ENCODE assay signal across 26 cellular contexts in genomic region chr2:105139556-105140236, GRCh38.
"Had no signal": no experiment of that assay in that cellular context is flagged by ENCODE, and none has a peak within 500 bp of the region (broad histone marks: within the 10 kb centered on the region; RNA-seq: fewer than 3 reads in every experiment).

No MANE protein-coding gene starts in this region.

- H3K27ac ChIP-seq: breast epithelium, coronary artery, hepatocyte, thyroid gland, upper lobe of right lung, VCaP had no signal

- H3K27me3 ChIP-seq: thyroid gland had no signal

- H3K4me3 ChIP-seq: breast epithelium, coronary artery, hepatocyte, lung, thyroid gland, upper lobe of right lung had no signal

- H3K4me1 ChIP-seq: breast epithelium, upper lobe of right lung had no signal

- H2AFZ ChIP-seq: hepatocyte had no signal

- H3K4me2 ChIP-seq: hepatocyte had no signal

- H3K9me3 Mint-ChIP-seq: activated CD4-positive, alpha-beta T cell treated with anti-CD3 and anti-CD28 coated beads, Interleukin-2, amount 10 ng/mL, durations not matched to agents 7 days and 5 days; activated naive CD4-positive, alpha-beta T cell treated with anti-CD3 and anti-CD28 coated beads, Interleukin-2, amount 50 U/mL, for 72 hours; central memory CD8-positive, alpha-beta T cell; endodermal cell; immature natural killer cell; natural killer cell treated with Interleukin-12 subunit alpha and Interleukin-12 subunit beta and Interleukin-15 and Interleukin-18, amount 100 ng/mL, for 72 hours; T-cell; T-helper 2 cell treated with Interferon-gamma antibody and Interleukin-4, amounts not matched to agents 5 μg/mL and 100 μg/mL, for 36 hours had no signal

- H3K27ac Mint-ChIP-seq: activated CD4-positive, alpha-beta T cell treated with anti-CD3 and anti-CD28 coated beads, Interleukin-2, amount 10 ng/mL, durations not matched to agents 7 days and 5 days; activated CD8-positive, alpha-beta T cell treated with anti-CD3 and anti-CD28 coated beads, Interleukin-2, amount 10 ng/mL, durations not matched to agents 7 days and 5 days; activated naive CD4-positive, alpha-beta T cell treated with anti-CD3 and anti-CD28 coated beads, Interleukin-2, amount 50 U/mL, for 72 hours; endodermal cell; immature natural killer cell; natural killer cell treated with Interleukin-12 subunit alpha and Interleukin-12 subunit beta and Interleukin-15 and Interleukin-18, amount 100 ng/mL, for 72 hours; progenitor cell of endocrine pancreas; T-helper 2 cell treated with Interferon-gamma antibody and Interleukin-4, amounts not matched to agents 5 μg/mL and 100 μg/mL, for 36 hours had no signal

- H3K36me3 ChIP-seq: breast epithelium, thyroid gland, upper lobe of right lung had no signal

- ATAC-seq: activated CD8-positive, alpha-beta T cell treated with anti-CD3 and anti-CD28 coated beads, Interleukin-2, amount 10 ng/mL, durations not matched to agents 7 days and 5 days; activated naive CD4-positive, alpha-beta T cell treated with anti-CD3 and anti-CD28 coated beads, Interleukin-2, amount 50 U/mL, for 72 hours; left lobe of liver; natural killer cell treated with Interleukin-12 subunit alpha and Interleukin-12 subunit beta and Interleukin-15 and Interleukin-18, amount 100 ng/mL, for 72 hours; stimulated activated naive CD8-positive, alpha-beta T cell treated with anti-CD3 and anti-CD28 coated beads, Interleukin-15, Interleukin-2, amounts not matched to agents 100 U/mL and 50 U/mL, for 24 hours; T-cell; upper lobe of right lung had no signal

- H3K36me3 Mint-ChIP-seq: immature natural killer cell; natural killer cell treated with Interleukin-12 subunit alpha and Interleukin-12 subunit beta and Interleukin-15 and Interleukin-18, amount 100 ng/mL, for 72 hours; T-cell had no signal

- H3K4me3 Mint-ChIP-seq: activated CD4-positive, alpha-beta T cell treated with anti-CD3 and anti-CD28 coated beads, Interleukin-2, amount 10 ng/mL, durations not matched to agents 7 days and 5 days; activated CD8-positive, alpha-beta T cell treated with anti-CD3 and anti-CD28 coated beads, Interleukin-2, amount 10 ng/mL, durations not matched to agents 7 days and 5 days; central memory CD8-positive, alpha-beta T cell; endodermal cell; immature natural killer cell; natural killer cell treated with Interleukin-12 subunit alpha and Interleukin-12 subunit beta and Interleukin-15 and Interleukin-18, amount 100 ng/mL, for 72 hours; T-cell; T-helper 2 cell treated with Interferon-gamma antibody and Interleukin-4, amounts not matched to agents 5 μg/mL and 100 μg/mL, for 36 hours had no signal

- H3K9me3 ChIP-seq: breast epithelium, thyroid gland, upper lobe of right lung had no signal

- DNase-seq: activated CD4-positive, alpha-beta T cell treated with anti-CD3 and anti-CD28 coated beads, Interleukin-2, amount 10 ng/mL, durations not matched to agents 7 days and 5 days; activated CD4-positive, CD25-positive, alpha-beta regulatory T cell treated with anti-CD3 and anti-CD28 coated beads, Interleukin-2, amount 50 U/mL, for 72 hours; activated CD8-positive, alpha-beta T cell treated with anti-CD3 and anti-CD28 coated beads, Interleukin-2, amount 10 ng/mL, durations not matched to agents 7 days and 5 days; aorta; endodermal cell; foreskin melanocyte; glutamatergic neuron; immature natural killer cell; retina; stimulated activated CD4-positive, alpha-beta T cell treated with anti-CD3 and anti-CD28 coated beads, Interleukin-4, amount 100 ng/mL, for 24 hours; stimulated activated naive CD8-positive, alpha-beta T cell treated with anti-CD3 and anti-CD28 coated beads, Interleukin-15, Interleukin-2, amounts not matched to agents 100 U/mL and 50 U/mL, for 24 hours; substantia nigra; T-cell; thyroid gland; upper lobe of right lung had no signal

- H3K79me2 ChIP-seq: hepatocyte had no signal
